ENCODE assay signal across 9 cellular contexts in the genomic region with DNA sequence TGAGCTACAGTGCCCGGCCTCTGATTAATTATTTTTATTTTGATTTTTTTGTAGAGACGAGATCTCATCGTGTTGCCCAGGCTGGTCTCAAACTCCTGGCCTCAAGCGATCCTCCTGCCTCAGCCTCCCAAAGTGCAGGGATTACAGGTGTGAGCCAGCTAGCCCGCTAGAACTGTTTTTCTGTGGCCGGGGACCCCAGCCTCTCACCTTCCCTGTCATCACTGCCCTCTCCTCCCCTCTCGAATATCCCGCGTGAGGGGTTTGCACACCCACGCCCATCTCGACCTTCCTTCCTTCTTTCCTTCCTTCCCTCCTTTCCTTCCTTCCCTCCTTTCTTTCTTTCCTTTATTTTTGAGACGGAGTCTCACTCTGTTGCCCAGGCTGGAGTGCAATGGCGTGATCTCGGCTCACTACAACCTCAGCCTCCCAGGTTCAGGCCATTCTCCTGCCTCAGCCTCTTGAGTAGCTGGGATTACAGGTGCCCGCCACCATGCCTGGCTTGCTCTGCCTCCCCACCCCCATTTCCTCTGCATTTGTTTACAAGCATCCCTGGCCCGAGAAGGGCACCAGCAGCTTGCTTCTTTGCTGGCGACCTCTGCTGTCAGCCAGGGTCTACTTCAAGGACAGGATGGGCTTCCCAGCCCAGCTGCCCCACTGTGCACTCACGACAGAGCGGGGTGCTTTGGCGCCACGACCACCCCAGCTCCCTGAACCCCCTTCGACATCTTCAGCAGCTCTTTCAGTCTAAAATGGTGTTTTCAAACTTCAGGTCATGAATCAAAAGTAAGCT. TPM values are rescaled to one million over a fixed set of nuclear protein-coding genes. Genes with fewer than 3 reads are reported as not detected.
A peak's percentile ranks its signal among the peaks of the same experiment; 100 is the strongest.
DNase-seq lines count a peak whose midpoint lies in the region; ATAC-seq and TF ChIP-seq lines count a peak whose summit lies in the region.
"Had no signal": no experiment of that assay in that cellular context is flagged by ENCODE, and none has a peak within 500 bp of the region (broad histone marks: within the 10 kb centered on the region; RNA-seq: fewer than 3 reads in every experiment).

No MANE protein-coding gene starts in this region.

- POLR2A ChIA-PET in naive thymus-derived CD8-positive, alpha-beta T cell (lab: Charles Lee), result interaction anchor here (0.7 to 1.3 kb wide), 2 partner anchors 37 to 248 kb away, joined by 3 read pairs; no protein-coding TSS in a partner anchor

- no peak overlapping the region for H3K4me2 ChIP-seq in Karpas-422 (ENCODE audit: low read depth, low read length, poor library complexity, severe bottlenecking)

- H3K27me3 Mint-ChIP-seq in naive thymus-derived CD8-positive, alpha-beta T cell, result peaks cover 0 to 1% (median 0%) of the 10 kb centered on the region in 5 donors

- no peak overlapping the region for H3K9ac ChIP-seq in Karpas-422 (ENCODE audit: low read length)

- H2AFZ ChIP-seq in Karpas-422 (ENCODE audit: low read length), result no peak overlapping the region

- peaks cover 15 to 44% (median 23%) of the 10 kb centered on the region in 4 donors for H3K4me1 Mint-ChIP-seq in naive thymus-derived CD8-positive, alpha-beta T cell

- no peaks in the 10 kb centered on the region for H3K9me3 Mint-ChIP-seq in naive thymus-derived CD8-positive, alpha-beta T cell
- H3K9me3 Mint-ChIP-seq: nephron had no signal

- ATAC-seq in naive thymus-derived CD8-positive, alpha-beta T cell, result no peak

- no peaks in the 10 kb centered on the region for H4K20me1 ChIP-seq in Karpas-422 (ENCODE audit: insufficient read depth, low read depth, low read length)

- no peaks in the 10 kb centered on the region for H3K27me3 ChIP-seq in Karpas-422 (ENCODE audit: low read length)
- H3K27me3 ChIP-seq in effector memory CD4-positive, alpha-beta T cell (replicated peaks; ENCODE audit: control insufficient read depth, insufficient read depth, low read length, poor library complexity, severe bottlenecking), result no peaks in the 10 kb centered on the region

- H3K4me3 ChIP-seq in Karpas-422 (ENCODE audit: low read length), result no peak overlapping the region
- H3K4me3 ChIP-seq in effector memory CD4-positive, alpha-beta T cell (ENCODE audit: insufficient read depth, low read depth, low read length, poor library complexity, severe bottlenecking), result no peak overlapping the region

- no peaks in the 10 kb centered on the region for H3K36me3 ChIP-seq in Karpas-422 (ENCODE audit: insufficient read depth, low read length)
- no peaks in the 10 kb centered on the region for H3K36me3 ChIP-seq in effector memory CD4-positive, alpha-beta T cell (ENCODE audit: control insufficient read depth, insufficient read depth, low read length)

- peaks cover 49% of the 10 kb centered on the region for H3K4me1 ChIP-seq in Karpas-422 (ENCODE audit: low read length)
- H3K4me1 ChIP-seq in effector memory CD4-positive, alpha-beta T cell (ENCODE audit: control insufficient read depth, insufficient read depth, low read length, poor library complexity, severe bottlenecking), result peaks cover 17% of the 10 kb centered on the region

- H3K9me2 ChIP-seq in Karpas-422 (replicated peaks; ENCODE audit: insufficient read depth, low read length), result no peaks in the 10 kb centered on the region

- H3K36me3 Mint-ChIP-seq in naive thymus-derived CD8-positive, alpha-beta T cell, result no peaks in the 10 kb centered on the region

- no peak overlapping the region for H3K4me3 Mint-ChIP-seq in naive thymus-derived CD8-positive, alpha-beta T cell
- H3K4me3 Mint-ChIP-seq: nephron had no signal

- peak overlapping the region in 9 of 10 donors; percentile 20 to 88 (median 70) for H3K27ac Mint-ChIP-seq in naive thymus-derived CD8-positive, alpha-beta T cell
- H3K27ac Mint-ChIP-seq: nephron had no signal

- TF ChIP-seq CTCF in VCaP (conservative IDR thresholded peaks at IDR 0.05), result peak; percentile 55

- H3K79me2 ChIP-seq in Karpas-422 (ENCODE audit: low read length), result peaks cover 3% of the 10 kb centered on the region

- H3K9me3 ChIP-seq in Karpas-422 (ENCODE audit: low read length), result no peaks in the 10 kb centered on the region
- no peaks in the 10 kb centered on the region for H3K9me3 ChIP-seq in effector memory CD4-positive, alpha-beta T cell (ENCODE audit: control insufficient read depth, low read length)

- H3K27ac ChIP-seq in Karpas-422 (ENCODE audit: low read length) (no peak overlapping the region), VCaP (no peak overlapping the region)
- H3K27ac ChIP-seq in effector memory CD4-positive, alpha-beta T cell (ENCODE audit: insufficient read depth, low read length, poor library complexity, severe bottlenecking), result no peak overlapping the region

- DNase-seq in NCI-H2227 (lab: John Stamatoyannopoulos, UW; ENCODE audit: unreplicated experiment), result peak; percentile 9
- no peak for DNase-seq in NCI-H2227 treated with DMSO at 0.1 percent for 48 hours (lab: John Stamatoyannopoulos, UW)
- peak; percentile 74 for DNase-seq in Karpas-422
- DNase-seq in naive thymus-derived CD8-positive, alpha-beta T cell, result no peak
- no peak for DNase-seq in effector memory CD4-positive, alpha-beta T cell
- no peak for DNase-seq in stimulated activated CD4-positive, alpha-beta T cell treated with anti-CD3 and anti-CD28 coated beads, Interleukin-2, amount 100 ng/mL, for 48 hours
- DNase-seq in DMS114 treated with DMSO at 0.1 percent for 48 hours (lab: John Stamatoyannopoulos, UW; ENCODE audit: unreplicated experiment), result no peak

RNA-seq across cellular contexts. Expression of gene TRAF3, which starts 4.3 kb away (rescaled TPM):
- 79.1 and 135 TPM in 2 replicates for total RNA-seq in Karpas-422 (2014; rRNA removed; shearing (Covaris generic); ENCODE audit: low replicate concordance)
- total RNA-seq in naive thymus-derived CD8-positive, alpha-beta T cell, result 10 to 100 TPM; 40.8 to 45.2 TPM
- 10 to 100 TPM; 13.3 to 18.5 (median 13.8) TPM for polyA plus RNA-seq in naive thymus-derived CD8-positive, alpha-beta T cell

Comparison
In these comparisons a context has a peak if more than half of its experiments do, and no peak if none do; other contexts are left out.
1. DNase-seq: peak in NCI-H2227 (single experiment) and Karpas-422 (single experiment); none in NCI-H2227 treated with DMSO at 0.1 percent for 48 hours (single experiment), naive thymus-derived CD8-positive, alpha-beta T cell (0 of 10), effector memory CD4-positive, alpha-beta T cell (0 of 3), stimulated activated CD4-positive, alpha-beta T cell treated with anti-CD3 and anti-CD28 coated beads, Interleukin-2, amount 100 ng/mL, for 48 hours (0 of 2) and DMS114 treated with DMSO at 0.1 percent for 48 hours (single experiment).